Comparison of ENCODE assay signal across 8 cellular contexts in genomic region chr22:39530692-39531331, GRCh38. TPM values are rescaled to one million over a fixed set of nuclear protein-coding genes. Genes with fewer than 3 reads are reported as not detected.
DNase-seq lines count a peak whose midpoint lies in the region; ATAC-seq and TF ChIP-seq lines count a peak whose summit lies in the region.

No MANE protein-coding gene starts in this region.

- POLR2A ChIA-PET in SK-N-SH (lab: Yijun Ruan, JAX) = no interaction called here

- H3K4me3 ChIP-seq in SK-N-SH (ENCODE audit: low read depth in 2 of 2, low read length in 1 of 2) = no peak overlapping the region
- peak overlapping the region in 2 of 3 donors; percentile 88 to 90 for H3K4me3 ChIP-seq in breast epithelium
- H3K4me3 ChIP-seq in lower leg skin (ENCODE audit: low read depth, poor library complexity, severe bottlenecking) = no peak overlapping the region

- TF ChIP-seq EP300 in SK-N-SH (IDR thresholded peaks at IDR 0.05; ENCODE audit: borderline replicate concordance in 1 of 2, low read depth in 1 of 2, low read length in 1 of 2) = no peak

- H3K4me3 Mint-ChIP-seq in neural crest cell = peak overlapping the region; percentile 98

- no peak overlapping the region for H2AFZ ChIP-seq in SK-N-SH (ENCODE audit: low read depth)

- H3K79me2 ChIP-seq in SK-N-SH (ENCODE audit: insufficient read depth) = peaks cover 21% of the 10 kb centered on the region

- ATAC-seq in SK-N-SH treated with all-trans-retinoic acid at 6 μM for 48 hours = no peak
- ATAC-seq in HG03565 (IDR thresholded peaks at IDR 0.05; ENCODE audit: unreplicated experiment) = no peak

- peaks cover 17% of the 10 kb centered on the region for H4K20me1 ChIP-seq in SK-N-SH (ENCODE audit: insufficient read depth)

- H3K36me3 Mint-ChIP-seq in neural crest cell (ENCODE audit: low read depth) = peaks cover 6% of the 10 kb centered on the region

- H3K27ac ChIP-seq in SK-N-SH (ENCODE audit: low read depth in 2 of 2, low read length in 1 of 2) (no peak overlapping the region; a peak in 1 of 4 replicates), breast epithelium (peak overlapping the region in 1 of 2 donors; percentile 44)

- no peaks in the 10 kb centered on the region for H3K27me3 ChIP-seq in SK-N-SH (ENCODE audit: insufficient read depth)
- no peaks in the 10 kb centered on the region for H3K27me3 ChIP-seq in breast epithelium

- no peaks in the 10 kb centered on the region for H3F3A ChIP-seq in SK-N-SH (replicated peaks; ENCODE audit: insufficient read depth)

- 35% methylated on average over 6 of the region's 9 CpGs for WGBS in SK-N-SH (ENCODE audit: low lambda C conversion rate)
- 33 to 39% methylated on average over 9 of the region's 9 CpGs for WGBS in lower leg skin, 2 donors

- no peak for TF ChIP-seq POLR2A in breast epithelium (IDR thresholded peaks at IDR 0.05)
- TF ChIP-seq POLR2A in lower leg skin (IDR thresholded peaks at IDR 0.05) = no peak

- H3K36me3 ChIP-seq in SK-N-SH (replicated peaks in 1 of 2; ENCODE audit: control insufficient read depth in 1 of 2, insufficient read depth in 2 of 2, low read length in 1 of 2) (peaks cover 0 to 5% of the 10 kb centered on the region in 2 experiments), breast epithelium (no peaks in the 10 kb centered on the region)

- no peak overlapping the region for H3K27ac Mint-ChIP-seq in neural crest cell (ENCODE audit: unreplicated experiment)

- no peak for TF ChIP-seq CTCF in SK-N-SH (IDR thresholded peaks at IDR 0.05)
- no peak for TF ChIP-seq CTCF in breast epithelium (IDR thresholded peaks at IDR 0.05)
- TF ChIP-seq CTCF in neural crest cell (conservative IDR thresholded peaks at IDR 0.05) = peak; percentile 46
- no peak for TF ChIP-seq CTCF in lower leg skin (IDR thresholded peaks at IDR 0.05)

- intact Hi-C loops in breast epithelium (cut with DNase I; ENCODE audit: low total_unique reads) = loop anchor here (10.0 kb wide), 2 partner anchors 494 to 824 kb away; no protein-coding TSS in a partner anchor
- intact Hi-C loops in lower leg skin (cut with DNase I; ENCODE audit: low total_unique reads) = loop anchor here (10.0 kb wide), 2 partner anchors 494 to 814 kb away; partner anchors contain the start of gene ADSL

- TF ChIP-seq RAD21 in SK-N-SH (IDR thresholded peaks at IDR 0.05; ENCODE audit: low read length) = no peak

- CTCF ChIA-PET in SK-N-SH (lab: Yijun Ruan, JAX) = interaction anchor here (0.9 to 4.7 kb wide), 4 partner anchors 16 to 131 kb away, joined by 3 to 36 read pairs (median 10); partner anchors contain the start of gene TAB1

- no peaks in the 10 kb centered on the region for H3K9me3 ChIP-seq in SK-N-SH
- no peaks in the 10 kb centered on the region for H3K9me3 ChIP-seq in breast epithelium

- H3K27me3 Mint-ChIP-seq in neural crest cell (ENCODE audit: low read depth) = peaks cover 17% of the 10 kb centered on the region

- peaks cover 63% of the 10 kb centered on the region for H3K4me1 Mint-ChIP-seq in neural crest cell

- no peak overlapping the region for H3K9ac ChIP-seq in SK-N-SH

- peak overlapping the region; percentile 81 for H3K4me2 ChIP-seq in SK-N-SH

- H3K4me1 ChIP-seq in SK-N-SH (ENCODE audit: control insufficient read depth in 1 of 2, insufficient read depth in 2 of 2, low read depth in 1 of 2, low read length in 1 of 2) (peaks cover 4 to 24% of the 10 kb centered on the region in 2 experiments; a peak in 2 of 4 replicates), breast epithelium (peaks cover 25 to 29% of the 10 kb centered on the region in 2 donors)

- no peaks in the 10 kb centered on the region for H3K9me2 ChIP-seq in SK-N-SH

- DNase-seq in SK-N-SH (peak; percentile 45), NCI-H526 (lab: John Stamatoyannopoulos, UW) (peak; percentile 53 to 68), breast epithelium (ENCODE audit: low spot score in 2 of 2) (no peak), neural crest cell (ENCODE audit: low read depth, low spot score) (peak; percentile 17), SHP77 treated with DMSO at 0.1 percent for 48 hours (lab: John Stamatoyannopoulos, UW) (no peak), lower leg skin (ENCODE audit: low spot score in 2 of 2) (no peak)

- H3K9me3 Mint-ChIP-seq in neural crest cell = no peaks in the 10 kb centered on the region

TF ChIP-seq in SK-N-SH, 30 proteins besides CTCF, POLR2A, EP300 and RAD21 (continues in another document):
- TF ChIP-seq POLR2AphosphoS5 (IDR thresholded peaks at IDR 0.05; ENCODE audit: low read depth, low read length) (no peak), EZH2phosphoT487 (IDR thresholded peaks at IDR 0.05; ENCODE audit: borderline replicate concordance, low read depth) (no peak), YY1 (IDR thresholded peaks at IDR 0.05; ENCODE audit: low read depth) (no peak), NFIC (IDR thresholded peaks at IDR 0.05; ENCODE audit: borderline replicate concordance) (no peak), GATA2 (CRISPR knock-in tag; IDR thresholded peaks at IDR 0.05) (no peak)

TF ChIP-seq in SK-N-SH treated with all-trans-retinoic acid at 6 μM for 48 hours, 23 proteins besides CTCF, POLR2A, EP300 and RAD21 (continues in another document):
- no peak for TF ChIP-seq BACH2 (CRISPR knock-in tag; IDR thresholded peaks at IDR 0.05; ENCODE audit: borderline replicate concordance)
- TF ChIP-seq CREB5 (CRISPR knock-in tag; IDR thresholded peaks at IDR 0.05; ENCODE audit: low read depth) = no peak
- no peak for TF ChIP-seq ARNTL (CRISPR knock-in tag; IDR thresholded peaks at IDR 0.05; ENCODE audit: borderline replicate concordance, low read depth)
- no peak for TF ChIP-seq CSDC2 (CRISPR knock-in tag; IDR thresholded peaks at IDR 0.05)
- TF ChIP-seq SNAI2 (CRISPR knock-in tag; IDR thresholded peaks at IDR 0.05) = no peak
- TF ChIP-seq PPARA (CRISPR knock-in tag; IDR thresholded peaks at IDR 0.05; ENCODE audit: borderline replicate concordance) = no peak
- no peak for TF ChIP-seq POU6F1 (CRISPR knock-in tag; IDR thresholded peaks at IDR 0.05; ENCODE audit: borderline replicate concordance, low read depth)
- no peak for TF ChIP-seq RARB (CRISPR knock-in tag; IDR thresholded peaks at IDR 0.05)
- no peak for TF ChIP-seq ZNF8 (CRISPR knock-in tag; IDR thresholded peaks at IDR 0.05)

RNA-seq across cellular contexts. Expression of gene RPS19BP1, which starts 1.7 kb away (rescaled TPM):
- 77.3 and 97.2 TPM in 2 replicates for polyA plus RNA-seq in SK-N-SH (2012; rRNA removed)
- polyA plus RNA-seq in SK-N-SH (2012; cell fraction: cytosol; rRNA removed) = 67.1 and 75.9 TPM in 2 replicates
- polyA plus RNA-seq in SK-N-SH (2012; cell fraction: nucleus; rRNA removed) = 48.9 and 89.0 TPM in 2 replicates
- total RNA-seq in breast epithelium (100 to 1,000 TPM; 112 to 177 (median 159) TPM), neural crest cell (67.5 and 72.6 TPM in 2 replicates), lower leg skin (100 to 1,000 TPM in 3 of 4 donors, 10 to 100 TPM in 1; 93.4 to 157 (median 121) TPM)

RNA-seq across cellular contexts. Expression of gene ATF4, which starts 10.4 kb away (rescaled TPM):
- 375 and 436 TPM in 2 replicates for polyA plus RNA-seq in SK-N-SH (2012; rRNA removed)
- 311 and 361 TPM in 2 replicates for polyA plus RNA-seq in SK-N-SH (2012; cell fraction: cytosol; rRNA removed)
- 604 and 658 TPM in 2 replicates for polyA plus RNA-seq in SK-N-SH (2012; cell fraction: nucleus; rRNA removed)
- total RNA-seq in breast epithelium = 100 to 1,000 TPM; 339 to 403 (median 347) TPM
- 363 and 364 TPM in 2 replicates for total RNA-seq in neural crest cell
- total RNA-seq in lower leg skin = 100 to 1,000 TPM; 214 to 336 (median 309) TPM

RNA-seq across cellular contexts. Expression of gene MIEF1, which starts 28.7 kb away (rescaled TPM):
- polyA plus RNA-seq in SK-N-SH (2012; rRNA removed) = 7.5 and 7.7 TPM in 2 replicates
- 6.2 and 7.6 TPM in 2 replicates for polyA plus RNA-seq in SK-N-SH (2012; cell fraction: cytosol; rRNA removed)
- 7.8 and 8.4 TPM in 2 replicates for polyA plus RNA-seq in SK-N-SH (2012; cell fraction: nucleus; rRNA removed)
- total RNA-seq in breast epithelium (10 to 100 TPM; 19.7 to 24.3 (median 22.9) TPM), neural crest cell (43.3 and 45.0 TPM in 2 replicates), lower leg skin (10 to 100 TPM; 12.8 to 27.1 (median 20.2) TPM)

RNA-seq across cellular contexts. Expression of gene CACNA1I, which starts 39.7 kb away (rescaled TPM):
- under 0.01 TPM in 1 of 2 replicates, not detected in the other for polyA plus RNA-seq in SK-N-SH (2012; rRNA removed)
- under 0.01 TPM in 1 of 2 replicates, not detected in the other for polyA plus RNA-seq in SK-N-SH (2012; cell fraction: cytosol; rRNA removed)
- 0.01 and 0.02 TPM in 2 replicates for polyA plus RNA-seq in SK-N-SH (2012; cell fraction: nucleus; rRNA removed)
- under 1 TPM; 0.32 to 0.44 (median 0.33) TPM for total RNA-seq in breast epithelium
- 0.07 TPM in 2 replicates for total RNA-seq in neural crest cell
- total RNA-seq in lower leg skin = under 1 TPM; 0.13 to 0.27 (median 0.21) TPM

Comparison
In these comparisons a context has a peak if more than half of its experiments do, and no peak if none do; other contexts are left out.
1. DNase-seq: peak in SK-N-SH (single experiment), NCI-H526 (2 of 2) and neural crest cell (single experiment); none in breast epithelium (0 of 2), SHP77 treated with DMSO at 0.1 percent for 48 hours (single experiment) and lower leg skin (0 of 2).
2. H3K4me3 ChIP-seq: peak in breast epithelium (2 of 3); none in SK-N-SH (0 of 2) and lower leg skin (single experiment).